Comparison of ENCODE assay signal across 12 cellular contexts in genomic region chr6:31940256-31940664, GRCh38. TPM values are rescaled to one million over a fixed set of nuclear protein-coding genes. Genes with fewer than 3 reads are reported as not detected.
DNase-seq lines count a peak whose midpoint lies in the region; ATAC-seq and TF ChIP-seq lines count a peak whose summit lies in the region.
"Had no signal": no experiment of that assay in that cellular context is flagged by ENCODE, and none has a peak within 500 bp of the region (broad histone marks: within the 10 kb centered on the region; RNA-seq: fewer than 3 reads in every experiment).

No MANE protein-coding gene starts in this region.

- no TSS peak for BruUV-seq in PC-9 (replicated peaks; lab: Mats Ljungman, UMichigan)

- peak; percentile 54 for DNase-seq in EL
- DNase-seq in PC-9, result peak; percentile 52 to 72
- peak; percentile 67 for DNase-seq in kidney tubule cell (ENCODE audit: low spot score)
- DNase-seq in lower lobe of right lung, result no peak
- DNase-seq in NCI-H146 (lab: John Stamatoyannopoulos, UW), result no peak
- DNase-seq: activated CD4-positive, alpha-beta memory T cell treated with anti-CD3 and anti-CD28 coated beads for 36 hours; activated naive CD8-positive, alpha-beta T cell treated with anti-CD3 and anti-CD28 coated beads for 36 hours; DND-41; NCI-H774; stimulated activated naive CD8-positive, alpha-beta T cell treated with anti-CD3 and anti-CD28 coated beads, Interleukin-15, Interleukin-2, amounts not matched to agents 100 U/mL and 50 U/mL, for 24 hours; T-cell had no signal

- H2AFZ ChIP-seq in PC-9, result no peak overlapping the region

- TF ChIP-seq CTCF in PC-9 (conservative IDR thresholded peaks at IDR 0.05) (no peak), lower lobe of right lung (IDR thresholded peaks at IDR 0.05) (no peak)

- H4K20me1 ChIP-seq in PC-9 (ENCODE audit: insufficient read depth), result no peaks in the 10 kb centered on the region

- CTCF ChIA-PET in PC-9 (lab: Charles Lee), result no interaction called here

- intact Hi-C loops in PC-9 (cut with micrococcal nuclease; ENCODE audit: unreplicated experiment) (no loop called here), lower lobe of right lung (cut with DNase I) (no loop called here)

- no peaks in the 10 kb centered on the region for H3K36me3 ChIP-seq in PC-9 (ENCODE audit: low read depth)
- H3K36me3 ChIP-seq in lower lobe of right lung, result peaks cover 47% of the 10 kb centered on the region

- H3K27me3 ChIP-seq in PC-9 (ENCODE audit: insufficient read depth, low read depth) (no peaks in the 10 kb centered on the region), lower lobe of right lung (ENCODE audit: low read depth) (no peaks in the 10 kb centered on the region)

- peak overlapping the region; percentile 36 for H3K4me2 ChIP-seq in PC-9

- H3K27ac ChIP-seq in PC-9 (no peak overlapping the region), lower lobe of right lung (no peak overlapping the region)

- H3K79me2 ChIP-seq in PC-9 (ENCODE audit: low read depth), result no peaks in the 10 kb centered on the region

- no peaks in the 10 kb centered on the region for H3K9me3 ChIP-seq in PC-9 (ENCODE audit: insufficient read depth, low read depth)
- H3K9me3 ChIP-seq in lower lobe of right lung, result no peaks in the 10 kb centered on the region

- no peaks in the 10 kb centered on the region for H3K9me2 ChIP-seq in PC-9 (ENCODE audit: insufficient read depth)

- ATAC-seq in lower lobe of right lung, result no peak
- ATAC-seq in GM19023 (IDR thresholded peaks at IDR 0.05; ENCODE audit: unreplicated experiment), result no peak
- ATAC-seq: stimulated activated naive CD8-positive, alpha-beta T cell treated with anti-CD3 and anti-CD28 coated beads, Interleukin-15, Interleukin-2, amounts not matched to agents 100 U/mL and 50 U/mL, for 24 hours; T-cell had no signal

- H3K4me1 ChIP-seq in PC-9 (replicated peaks; ENCODE audit: insufficient read depth) (peaks cover 28% of the 10 kb centered on the region), lower lobe of right lung (peaks cover 7% of the 10 kb centered on the region)

- POLR2A ChIA-PET in PC-9 (lab: Charles Lee; ENCODE audit: unreplicated experiment), result interaction anchor here (0.6 kb wide), 1 partner anchor 82 kb away, joined by 11 read pairs; no protein-coding TSS in a partner anchor

- H3F3A ChIP-seq in PC-9 (ENCODE audit: insufficient read depth, low read depth), result peaks cover 14% of the 10 kb centered on the region; the same call in 1 of the 2 replicates

- no peak overlapping the region for H3K4me3 ChIP-seq in PC-9
- H3K4me3 ChIP-seq in lower lobe of right lung, result no peak overlapping the region

RNA-seq across cellular contexts. Expression of gene CFB, which starts 5.6 kb away (rescaled TPM):
- total RNA-seq in PC-9 (2021) (22.6 and 25.5 TPM in 2 replicates), lower lobe of right lung (85.6 TPM)

RNA-seq across cellular contexts. Expression of gene C2, which starts 12.7 kb away (rescaled TPM):
- total RNA-seq in PC-9 (2021) (0.96 and 2.4 TPM in 2 replicates), lower lobe of right lung (311 TPM)

RNA-seq across cellular contexts. Expression of gene NELFE, which starts 18.5 kb away (rescaled TPM):
- 43.0 and 50.8 TPM in 2 replicates for total RNA-seq in PC-9 (2021)
- 47.0 TPM for total RNA-seq in lower lobe of right lung

RNA-seq across cellular contexts. Expression of gene SKIC2, which starts 18.7 kb away (rescaled TPM):
- total RNA-seq in PC-9 (2021), result 67.9 and 86.0 TPM in 2 replicates
- total RNA-seq in lower lobe of right lung, result 64.2 TPM

RNA-seq across cellular contexts. Expression of gene DXO, which starts 31.7 kb away (rescaled TPM):
- 24.5 and 36.0 TPM in 2 replicates for total RNA-seq in PC-9 (2021)
- total RNA-seq in lower lobe of right lung, result 16.5 TPM

Comparison
In these comparisons a context has a peak if more than half of its experiments do, and no peak if none do; other contexts are left out.
1. DNase-seq: peak in EL (single experiment), PC-9 (2 of 2) and kidney tubule cell (single experiment); none in lower lobe of right lung (single experiment) and NCI-H146 (single experiment).
2. RNA of gene C2, which starts 12.7 kb away (total RNA-seq): 311 TPM in lower lobe of right lung (single experiment); 0.96 to 2.4 TPM in PC-9; every median in the first group is over 10 times any median in the second.